In the genomic region with DNA sequence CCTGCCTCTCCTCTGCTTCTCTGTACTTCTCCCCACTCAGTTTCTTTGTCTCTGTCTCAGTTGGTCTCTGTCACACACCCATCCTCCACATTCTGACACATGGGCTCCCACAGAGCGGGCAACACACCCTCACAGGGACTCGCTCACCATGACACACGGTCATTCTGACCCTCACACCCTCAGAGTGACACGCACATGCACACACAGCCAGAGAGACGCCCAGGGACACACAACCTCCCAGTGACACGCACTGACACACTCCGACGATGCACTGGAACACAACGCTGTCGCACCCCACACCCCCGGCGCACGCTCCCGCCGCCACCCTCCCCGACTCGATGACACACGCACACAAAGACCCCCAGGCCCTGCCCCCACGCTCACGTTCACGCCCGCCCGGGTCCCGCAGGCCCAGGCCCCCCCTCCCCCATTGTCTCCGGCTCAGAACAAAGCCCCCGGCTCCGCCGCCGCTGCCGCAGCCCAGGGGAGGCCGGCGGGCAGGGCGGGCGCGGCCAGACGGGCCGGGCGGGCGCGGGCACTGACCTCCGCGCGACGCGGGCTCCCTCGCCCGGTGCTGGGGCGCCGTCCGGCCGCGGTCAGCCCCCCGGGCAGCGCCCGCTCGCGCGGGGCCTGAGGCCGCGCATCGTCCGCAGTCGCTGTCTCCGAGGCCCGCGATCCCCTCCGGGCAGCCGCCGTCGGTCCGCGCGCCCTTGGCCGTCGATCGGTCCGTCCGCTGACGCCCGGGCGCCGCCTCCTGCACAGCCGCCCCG, we compare ENCODE assay signal across 8 cellular contexts. TPM values are rescaled to one million over a fixed set of nuclear protein-coding genes. Genes with fewer than 3 reads are reported as not detected.
DNase-seq lines count a peak whose midpoint lies in the region; ATAC-seq and TF ChIP-seq lines count a peak whose summit lies in the region.

No MANE protein-coding gene starts in this region.

- DNase-seq in activated CD4-positive, alpha-beta T cell treated with anti-CD3 and anti-CD28 coated beads, Interleukin-2, amount 50 U/mL, for 4 hours = peak; percentile 26 to 31
- DNase-seq in glutamatergic neuron = peak; percentile 71
- no peak for DNase-seq in retinal pigment epithelial cell (ENCODE audit: low read depth)
- no peak for DNase-seq in MV-4-11 (lab: John Stamatoyannopoulos, UW)

- TF ChIP-seq CTCF in glutamatergic neuron (IDR thresholded peaks at IDR 0.05; ENCODE audit: partially characterized antibody, unreplicated experiment) (no peak), retinal pigment epithelial cell (conservative IDR thresholded peaks at IDR 0.05; ENCODE audit: low read depth, low read length) (no peak)

- no peaks in the 10 kb centered on the region for H3K9me3 ChIP-seq in ES-I3 (ENCODE audit: control insufficient read depth, insufficient read depth, low read length)

- peak overlapping the region; percentile 38; the same call in 1 of the 2 replicates for H3K9ac ChIP-seq in ES-I3 (ENCODE audit: low read depth, low read length)

- no peak overlapping the region for H3K27ac Mint-ChIP-seq in glutamatergic neuron (ENCODE audit: unreplicated experiment)

- ATAC-seq in GM19328 (IDR thresholded peaks at IDR 0.05; ENCODE audit: unreplicated experiment) = no peak
- ATAC-seq in HG02981 (IDR thresholded peaks at IDR 0.05; ENCODE audit: unreplicated experiment) = no peak
- ATAC-seq in GM18520 (IDR thresholded peaks at IDR 0.05; ENCODE audit: unreplicated experiment) = no peak

- H3K9me3 Mint-ChIP-seq in glutamatergic neuron (ENCODE audit: unreplicated experiment) = peaks cover 3% of the 10 kb centered on the region

- peaks cover 4% of the 10 kb centered on the region for H3K4me1 Mint-ChIP-seq in glutamatergic neuron (ENCODE audit: low read depth, unreplicated experiment)

- no peaks in the 10 kb centered on the region for H3K36me3 Mint-ChIP-seq in glutamatergic neuron (ENCODE audit: unreplicated experiment)

- H3K4me1 ChIP-seq in ES-I3 (ENCODE audit: insufficient read depth, low read length) = peaks cover 7% of the 10 kb centered on the region

- H3K4me3 ChIP-seq in retinal pigment epithelial cell (ENCODE audit: low read length) = peak overlapping the region; percentile 26

- peaks cover 6% of the 10 kb centered on the region for H3K27me3 Mint-ChIP-seq in glutamatergic neuron (ENCODE audit: unreplicated experiment)

- H3K4me3 Mint-ChIP-seq in glutamatergic neuron (ENCODE audit: unreplicated experiment) = no peak overlapping the region

- H3K36me3 ChIP-seq in ES-I3 (ENCODE audit: insufficient read depth, low read length) = no peaks in the 10 kb centered on the region

RNA-seq across cellular contexts. Expression of a gene that starts 0.4 kb away (rescaled TPM):
- 91.5 TPM for total RNA-seq in glutamatergic neuron (ENCODE audit: unreplicated experiment)

RNA-seq across cellular contexts. Expression of a gene that starts 27.9 kb away (rescaled TPM):
- 23.3 TPM for total RNA-seq in glutamatergic neuron (ENCODE audit: unreplicated experiment)

RNA-seq across cellular contexts. Expression of a gene that starts 36.0 kb away (rescaled TPM):
- total RNA-seq in glutamatergic neuron (ENCODE audit: unreplicated experiment) = 37.7 TPM

RNA-seq across cellular contexts. Expression of a gene that starts 43.2 kb away (rescaled TPM):
- total RNA-seq in glutamatergic neuron (ENCODE audit: unreplicated experiment) = 124 TPM

RNA-seq across cellular contexts. Expression of a gene that starts 51.6 kb away (rescaled TPM):
- 168 TPM for total RNA-seq in glutamatergic neuron (ENCODE audit: unreplicated experiment)

Comparison
In these comparisons a context has a peak if more than half of its experiments do, and no peak if none do; other contexts are left out.
1. DNase-seq: peak in activated CD4-positive, alpha-beta T cell treated with anti-CD3 and anti-CD28 coated beads, Interleukin-2, amount 50 U/mL, for 4 hours (2 of 2) and glutamatergic neuron (single experiment); none in retinal pigment epithelial cell (single experiment) and MV-4-11 (single experiment).